Comparison of ENCODE assay signal across 10 cellular contexts in the genomic region with DNA sequence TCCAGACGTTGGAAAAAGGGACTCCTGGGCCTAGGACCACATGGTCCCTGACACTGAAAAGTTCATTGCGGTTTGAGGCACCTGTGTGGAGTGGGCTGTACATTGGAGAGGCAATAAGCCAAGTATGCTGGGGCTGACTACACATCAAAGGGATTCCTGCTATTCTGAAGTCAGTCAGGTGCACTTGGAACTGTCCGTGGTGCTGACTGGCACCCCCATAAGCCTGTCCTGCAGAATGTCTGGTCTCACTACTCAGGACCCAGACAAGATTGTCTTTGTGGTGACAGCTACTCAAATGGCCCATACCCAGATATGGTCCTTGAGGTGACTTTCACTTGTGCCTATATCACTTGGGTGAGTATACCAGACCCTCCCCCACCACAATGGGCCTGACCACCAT.
DNase-seq lines count a peak whose midpoint lies in the region; ATAC-seq, FAIRE-seq and TF ChIP-seq lines count a peak whose summit lies in the region.
"Had no signal": no experiment of that assay in that cellular context is flagged by ENCODE, and none has a peak within 500 bp of the region (broad histone marks: within the 10 kb centered on the region; RNA-seq: fewer than 3 reads in every experiment).

No MANE protein-coding gene starts in this region.

- peak; percentile 1 to 11 for DNase-seq in stimulated activated CD4-positive, alpha-beta T cell treated with anti-CD3 and anti-CD28 coated beads, Interleukin-4, amount 100 ng/mL, for 48 hours (ENCODE audit: low read depth in 2 of 2)
- DNase-seq in stimulated activated CD4-positive, alpha-beta T cell treated with anti-CD3 and anti-CD28 coated beads, Interleukin-4, amount 100 ng/mL, for 1 hour: no peak
- peak; percentile 44 for DNase-seq in RPMI8226
- DNase-seq in foreskin keratinocyte: peak in 1 of 2 donors; percentile 9
- no peak for DNase-seq in D721Med (ENCODE audit: insufficient read length, low spot score)
- no peak for DNase-seq in NCI-H187 (lab: John Stamatoyannopoulos, UW)
- no peak for DNase-seq in retina
- DNase-seq: esophagus squamous epithelium had no signal

- no peak for FAIRE-seq in D721Med (lab: Jason Lieb, UNC)

- H3K27me3 ChIP-seq in foreskin keratinocyte: no peaks in the 10 kb centered on the region
- H3K27me3 ChIP-seq: esophagus squamous epithelium, tibial nerve had no signal

- ATAC-seq in foreskin keratinocyte (peak; percentile 66), GM18511 (IDR thresholded peaks at IDR 0.05; ENCODE audit: unreplicated experiment) (no peak)

- TF ChIP-seq CTCF in foreskin keratinocyte (conservative IDR thresholded peaks at IDR 0.05) (no peak), D721Med (IDR thresholded peaks at IDR 0.05; ENCODE audit: insufficient read depth, missing control alignments) (no peak)

- no peaks in the 10 kb centered on the region for H3K4me1 ChIP-seq in foreskin keratinocyte
- H3K4me1 ChIP-seq: esophagus squamous epithelium, tibial nerve had no signal

- H3K27ac ChIP-seq in foreskin keratinocyte: no peak overlapping the region
- H3K27ac ChIP-seq: esophagus squamous epithelium, tibial nerve had no signal

Comparison
In these comparisons a context has a peak if more than half of its experiments do, and no peak if none do; other contexts are left out.
1. DNase-seq: peak in stimulated activated CD4-positive, alpha-beta T cell treated with anti-CD3 and anti-CD28 coated beads, Interleukin-4, amount 100 ng/mL, for 48 hours (2 of 2) and RPMI8226 (single experiment); none in stimulated activated CD4-positive, alpha-beta T cell treated with anti-CD3 and anti-CD28 coated beads, Interleukin-4, amount 100 ng/mL, for 1 hour (single experiment), D721Med (single experiment), NCI-H187 (0 of 2) and retina (single experiment).